28 cellular contexts compared by ENCODE assay signal in genomic region chr5:100965291-100965690, GRCh38.
A peak's percentile ranks its signal among the peaks of the same experiment; 100 is the strongest.
DNase-seq lines count a peak whose midpoint lies in the region; ATAC-seq, FAIRE-seq and TF ChIP-seq lines count a peak whose summit lies in the region.
"Had no signal": no experiment of that assay in that cellular context is flagged by ENCODE, and none has a peak within 500 bp of the region (broad histone marks: within the 10 kb centered on the region; RNA-seq: fewer than 3 reads in every experiment).

No MANE protein-coding gene starts in this region.

- H3K9me3 Mint-ChIP-seq in activated naive CD4-positive, alpha-beta T cell treated with anti-CD3 and anti-CD28 coated beads, Interleukin-2, amount 50 U/mL, for 24 hours: no peaks in the 10 kb centered on the region

- no peak overlapping the region for H3K4me2 ChIP-seq in GM12878 (ENCODE audit: control insufficient read depth, insufficient read depth)
- H3K4me2 ChIP-seq in smooth muscle cell: peak overlapping the region; percentile 2
- H3K4me2 ChIP-seq: BLaER1 had no signal

- POLR2A ChIA-PET in GM12878 (lab: Charles Lee): no interaction called here

- CTCF ChIA-PET in GM12878 (lab: Yijun Ruan, JAX): interaction anchor here (0.7 to 1.1 kb wide), 2 partner anchors 11 to 212 kb away, joined by 3 read pairs; no protein-coding TSS in a partner anchor

- no peaks in the 10 kb centered on the region for H3F3A ChIP-seq in smooth muscle cell (ENCODE audit: low read depth)

- H3K4me3 Mint-ChIP-seq in activated naive CD4-positive, alpha-beta T cell treated with anti-CD3 and anti-CD28 coated beads, Interleukin-2, amount 50 U/mL, for 24 hours: peak overlapping the region; percentile 3
- H3K4me3 Mint-ChIP-seq: CD14-positive monocyte; CD4-positive, alpha-beta memory T cell; CD4-positive, CD25-positive, alpha-beta regulatory T cell; CD8-positive, alpha-beta memory T cell had no signal

- H3K27me3 Mint-ChIP-seq in activated naive CD4-positive, alpha-beta T cell treated with anti-CD3 and anti-CD28 coated beads, Interleukin-2, amount 50 U/mL, for 24 hours: no peaks in the 10 kb centered on the region
- H3K27me3 Mint-ChIP-seq: CD8-positive, alpha-beta memory T cell had no signal

- FAIRE-seq in GM12878 (lab: Jason Lieb, UNC): no peak
- FAIRE-seq: A204.1, G401.6, GM12892, GM18507 had no signal

- ATAC-seq in GM12878: no peak

- TF ChIP-seq EP300 in GM12878 (IDR thresholded peaks at IDR 0.05; ENCODE audit: borderline replicate concordance in 1 of 2, control insufficient read depth in 1 of 2, low read depth in 2 of 2, low read length in 2 of 2): no peak

- H3K27ac Mint-ChIP-seq in activated naive CD4-positive, alpha-beta T cell treated with anti-CD3 and anti-CD28 coated beads, Interleukin-2, amount 50 U/mL, for 24 hours: peak overlapping the region; percentile 80
- H3K27ac Mint-ChIP-seq: CD14-positive monocyte; CD4-positive, alpha-beta memory T cell; CD4-positive, CD25-positive, alpha-beta regulatory T cell had no signal

- in situ Hi-C loops in GM12878 (cut with MboI): no loop called here

- H3K36me3 ChIP-seq in GM12878 (ENCODE audit: control insufficient read depth in 2 of 2, insufficient read depth in 2 of 2, low read length in 1 of 2) (no peaks in the 10 kb centered on the region), smooth muscle cell (ENCODE audit: low read depth) (no peaks in the 10 kb centered on the region)
- H3K36me3 ChIP-seq: BE2C, BLaER1 had no signal

- no TSS peak for BruUV-seq in GM12878 (replicated peaks; lab: Mats Ljungman, UMichigan)

- H3K4me3 ChIP-seq in GM12878: no peak overlapping the region
- no peak overlapping the region for H3K4me3 ChIP-seq in smooth muscle cell
- H3K4me3 ChIP-seq: BLaER1 had no signal

- H3K4me1 Mint-ChIP-seq in activated naive CD4-positive, alpha-beta T cell treated with anti-CD3 and anti-CD28 coated beads, Interleukin-2, amount 50 U/mL, for 24 hours: peaks cover 15% of the 10 kb centered on the region
- H3K4me1 Mint-ChIP-seq: CD14-positive monocyte; CD4-positive, alpha-beta memory T cell; CD4-positive, CD25-positive, alpha-beta regulatory T cell; CD8-positive, alpha-beta memory T cell had no signal

- intact Hi-C loops in GM12878 (cut with micrococcal nuclease; ENCODE audit: unreplicated experiment): no loop called here

- H3K9me3 ChIP-seq in GM12878 (replicated peaks; ENCODE audit: control insufficient read depth, insufficient read depth, low read length): no peaks in the 10 kb centered on the region
- no peaks in the 10 kb centered on the region for H3K9me3 ChIP-seq in smooth muscle cell (replicated peaks; ENCODE audit: low read depth)
- H3K9me3 ChIP-seq: BE2C, BLaER1 had no signal

- no peak for TF ChIP-seq RAD21 in GM12878 (IDR thresholded peaks at IDR 0.05; ENCODE audit: insufficient read depth, low read depth, low read length)

- SMC1A ChIA-PET in GM12878 (lab: Charles Lee; ENCODE audit: uncharacterized antibody, unreplicated experiment): interaction anchor here (1.0 to 1.1 kb wide), 2 partner anchors 11 to 59 kb away, joined by 3 read pairs; no protein-coding TSS in a partner anchor

- DNase-seq in activated naive CD4-positive, alpha-beta T cell (lab: John Stamatoyannopoulos, UW): no peak
- DNase-seq in ELR (ENCODE audit: low read depth): peak; percentile 1
- DNase-seq in GM12878 (ENCODE audit: low read depth, low spot score): no peak
- no peak for DNase-seq in smooth muscle cell (lab: John Stamatoyannopoulos, UW; ENCODE audit: unreplicated experiment)
- no peak for DNase-seq in hepatic stellate cell (ENCODE audit: low spot score)
- no peak for DNase-seq in NCI-H1436 (lab: John Stamatoyannopoulos, UW)
- DNase-seq: 8988T; ACHN; BE2C; C1 segment of cervical spinal cord; CD4-positive, alpha-beta memory T cell; CD4-positive, CD25-positive, alpha-beta regulatory T cell; CD8-positive, alpha-beta memory T cell; COR-L47; DMS 273 treated with DMSO at 0.1 percent for 48 hours; DMS153; DMS53; DMS79; DND-41; EL; GF-D8 had no signal

- H3K27ac ChIP-seq in GM12878 (ENCODE audit: control insufficient read depth, insufficient read depth) (no peak overlapping the region), smooth muscle cell (ENCODE audit: low read depth) (peak overlapping the region; percentile 5)
- H3K27ac ChIP-seq: BLaER1 had no signal

- no peaks in the 10 kb centered on the region for H3K4me1 ChIP-seq in GM12878 (ENCODE audit: control insufficient read depth, insufficient read depth, low read length)
- no peaks in the 10 kb centered on the region for H3K4me1 ChIP-seq in smooth muscle cell (ENCODE audit: low read depth)
- H3K4me1 ChIP-seq: BE2C, BLaER1 had no signal

- no peaks in the 10 kb centered on the region for H3K36me3 Mint-ChIP-seq in activated naive CD4-positive, alpha-beta T cell treated with anti-CD3 and anti-CD28 coated beads, Interleukin-2, amount 50 U/mL, for 24 hours
- H3K36me3 Mint-ChIP-seq: CD14-positive monocyte; CD4-positive, alpha-beta memory T cell; CD4-positive, CD25-positive, alpha-beta regulatory T cell; CD8-positive, alpha-beta memory T cell had no signal

- no peak overlapping the region for H3K9ac ChIP-seq in GM12878 (ENCODE audit: control insufficient read depth, insufficient read depth, low read length)
- no peak overlapping the region for H3K9ac ChIP-seq in smooth muscle cell (ENCODE audit: low read depth)
- H3K9ac ChIP-seq: BLaER1 had no signal

- H4K20me1 ChIP-seq in GM12878 (ENCODE audit: control insufficient read depth, insufficient read depth) (no peaks in the 10 kb centered on the region), smooth muscle cell (ENCODE audit: low read depth) (no peaks in the 10 kb centered on the region)
- H4K20me1 ChIP-seq: BLaER1 had no signal

- no peaks in the 10 kb centered on the region for H3K79me2 ChIP-seq in GM12878 (ENCODE audit: control insufficient read depth, insufficient read depth, low read length)
- no peaks in the 10 kb centered on the region for H3K79me2 ChIP-seq in smooth muscle cell (ENCODE audit: low read depth)

- no peak overlapping the region for H2AFZ ChIP-seq in GM12878 (ENCODE audit: control insufficient read depth, low read depth, low read length)
- H2AFZ ChIP-seq in smooth muscle cell (ENCODE audit: low read depth): no peak overlapping the region

- H3K27me3 ChIP-seq in GM12878 (replicated peaks in 1 of 2; ENCODE audit: control insufficient read depth in 2 of 2, insufficient read depth in 2 of 2, low read length in 1 of 2): no peaks in the 10 kb centered on the region
- no peaks in the 10 kb centered on the region for H3K27me3 ChIP-seq in smooth muscle cell (ENCODE audit: low read depth)
- H3K27me3 ChIP-seq: BE2C, BLaER1 had no signal

- no peak for TF ChIP-seq CTCF in GM12878 (IDR thresholded peaks at IDR 0.05 in 2 of 3, conservative IDR thresholded peaks at IDR 0.05 in 1 of 3; ENCODE audit: control insufficient read depth in 2 of 3, extremely low read depth in 1 of 3, insufficient read depth in 1 of 3, low read depth in 3 of 3, low read length in 3 of 3)
- TF ChIP-seq CTCF in smooth muscle cell (IDR thresholded peaks at IDR 0.05; ENCODE audit: borderline replicate concordance, insufficient read depth, poor library complexity, severe bottlenecking): no peak

- RAD21 ChIA-PET in GM12878 (lab: Charles Lee; ENCODE audit: unreplicated experiment): no interaction called here

- no peak for TF ChIP-seq POLR2A in GM12878 (IDR thresholded peaks at IDR 0.05; ENCODE audit: low read depth, low read length)

TF ChIP-seq in GM12878, 131 proteins besides CTCF, POLR2A, EP300 and RAD21:
- TF ChIP-seq SMC3 (IDR thresholded peaks at IDR 0.05; ENCODE audit: borderline replicate concordance, low read length) (no peak), ATF7 (IDR thresholded peaks at IDR 0.05; ENCODE audit: low read depth) (peak; percentile 30; the same call in 1 of the 2 replicates)
